Comparison of ENCODE assay signal across 8 cellular contexts in the genomic region with DNA sequence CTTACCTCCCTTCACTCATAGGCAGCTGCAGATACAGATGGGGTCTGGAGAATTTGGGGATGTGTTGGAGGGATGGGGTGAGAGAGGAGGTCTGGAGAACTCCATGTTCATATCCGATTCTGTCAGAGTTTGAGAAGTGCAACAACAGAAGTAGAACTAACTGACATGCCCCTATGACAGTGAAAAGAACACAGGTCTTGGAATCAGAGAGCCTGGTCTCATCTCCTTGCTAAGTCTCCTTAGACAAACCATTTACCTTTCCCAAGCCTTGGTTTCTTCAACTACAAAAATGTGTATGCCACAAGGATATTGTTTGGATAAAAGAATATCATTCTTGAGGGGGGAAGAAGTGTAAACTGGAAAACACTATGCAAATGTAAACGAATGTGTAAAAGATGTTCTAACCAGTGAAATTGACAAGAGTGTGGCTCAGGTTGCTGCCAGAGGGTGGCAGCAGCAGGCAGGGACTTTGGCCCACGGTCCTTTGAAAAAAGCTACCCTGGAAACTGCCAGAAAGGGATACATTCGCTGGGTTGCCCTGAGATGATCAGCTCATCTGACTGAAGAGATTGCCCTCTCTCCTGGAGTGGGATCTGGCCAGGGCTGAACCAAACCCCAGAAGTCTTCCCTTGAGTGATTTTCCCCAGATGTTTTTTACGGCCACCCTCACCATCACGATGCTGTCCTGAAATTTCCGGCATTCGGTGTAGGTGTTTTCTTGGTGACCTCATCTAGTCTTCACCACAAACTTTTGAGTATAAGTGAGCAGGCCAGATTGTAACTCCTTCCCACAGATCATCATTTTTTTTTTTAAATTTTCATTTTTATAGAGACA. TPM values are rescaled to one million over a fixed set of nuclear protein-coding genes. Genes with fewer than 3 reads are reported as not detected.
DNase-seq lines count a peak whose midpoint lies in the region; ATAC-seq and TF ChIP-seq lines count a peak whose summit lies in the region.

No MANE protein-coding gene starts in this region.

- 44 to 54% methylated on average over 8 of the region's 8 CpGs for WGBS in esophagus squamous epithelium, 2 donors

- no peak overlapping the region for H3K4me3 ChIP-seq in AG09309 (ENCODE audit: control insufficient read depth, low read depth, low read length)
- no peak overlapping the region for H3K4me3 ChIP-seq in NT2/D1 (ENCODE audit: insufficient read length, low read depth)
- H3K4me3 ChIP-seq in esophagus squamous epithelium: no peak overlapping the region

- intact Hi-C loops in esophagus squamous epithelium (cut with DNase I): loop anchor here (5.0 kb wide), 1 partner anchor 320 kb away; no protein-coding TSS in a partner anchor

- H3K27me3 Mint-ChIP-seq in neural crest cell (ENCODE audit: low read depth): peaks cover 3% of the 10 kb centered on the region

- H3K27ac Mint-ChIP-seq in neural crest cell (ENCODE audit: unreplicated experiment): no peak overlapping the region

- TF ChIP-seq CTCF in AG09309 (IDR thresholded peaks at IDR 0.05; ENCODE audit: control insufficient read depth, insufficient read depth, low read depth, low read length, missing control alignments): peak; percentile 91
- peak; percentile 77 to 88 (median 80) for TF ChIP-seq CTCF in esophagus squamous epithelium (IDR thresholded peaks at IDR 0.05)
- TF ChIP-seq CTCF in neural crest cell (conservative IDR thresholded peaks at IDR 0.05): peak; percentile 90

- ATAC-seq in GM18870 (IDR thresholded peaks at IDR 0.05; ENCODE audit: unreplicated experiment): peak; percentile 34
- peak; percentile 26 for ATAC-seq in HG03575 (IDR thresholded peaks at IDR 0.05; ENCODE audit: extremely low read depth, insufficient number of reproducible peaks, low FRiP score, unreplicated experiment)

- H3K4me1 ChIP-seq in NT2/D1 (ENCODE audit: insufficient read depth, insufficient read length): no peaks in the 10 kb centered on the region
- H3K4me1 ChIP-seq in esophagus squamous epithelium: peaks cover 4 to 28% (median 15%) of the 10 kb centered on the region in 3 donors

- peaks cover 11% of the 10 kb centered on the region; the same call in 1 of the 2 replicates for H3K9me3 ChIP-seq in NT2/D1 (ENCODE audit: insufficient read depth, low read length)
- H3K9me3 ChIP-seq in esophagus squamous epithelium: peaks cover 0 to 9% (median 0%) of the 10 kb centered on the region in 3 donors

- H3K36me3 ChIP-seq in NT2/D1 (ENCODE audit: insufficient read depth, insufficient read length, low read length) (no peaks in the 10 kb centered on the region), esophagus squamous epithelium (no peaks in the 10 kb centered on the region)

- no peak overlapping the region for H3K9ac ChIP-seq in NT2/D1 (ENCODE audit: insufficient read length, low read depth)

- peaks cover 14% of the 10 kb centered on the region for H3K4me1 Mint-ChIP-seq in neural crest cell

- H3K27me3 ChIP-seq in NT2/D1 (ENCODE audit: insufficient read depth, insufficient read length): no peaks in the 10 kb centered on the region
- no peaks in the 10 kb centered on the region for H3K27me3 ChIP-seq in esophagus squamous epithelium

- no peaks in the 10 kb centered on the region for H3K36me3 Mint-ChIP-seq in neural crest cell (ENCODE audit: low read depth)

- peak overlapping the region; percentile 44 to 66 (median 58) for H3K27ac ChIP-seq in esophagus squamous epithelium

- no peak for TF ChIP-seq POLR2A in esophagus squamous epithelium (IDR thresholded peaks at IDR 0.05)

- H3K9me3 Mint-ChIP-seq in neural crest cell: peaks cover 3% of the 10 kb centered on the region

- no peak overlapping the region for H3K4me3 Mint-ChIP-seq in neural crest cell

- peak; percentile 13 for DNase-seq in AG09309 (ENCODE audit: low read depth)
- DNase-seq in NT2/D1 (ENCODE audit: low read depth, low spot score): peak; percentile 66
- DNase-seq in activated T-cell treated with anti-CD3 and anti-CD28 coated beads for 4 hours: peak; percentile 69
- DNase-seq in esophagus squamous epithelium (lab: John Stamatoyannopoulos, UW): no peak
- peak; percentile 51 for DNase-seq in neural crest cell (ENCODE audit: low read depth, low spot score)
- DNase-seq in superior temporal gyrus (ENCODE audit: extremely low spot score): peak; percentile 83

RNA-seq across cellular contexts. Expression of a gene that starts 17.0 kb away (rescaled TPM):
- total RNA-seq in esophagus squamous epithelium: 10 to 100 TPM in 1 of 4 donors, 1 to 10 TPM in 3; 2.1 to 14.7 (median 5.1) TPM
- total RNA-seq in neural crest cell: not detected in 2 replicates
